ENCODE assay signal across 16 cellular contexts in genomic region chr3:55735976-55736375, GRCh38.
"Had no signal": no experiment of that assay in that cellular context is flagged by ENCODE, and none has a peak within 500 bp of the region (broad histone marks: within the 10 kb centered on the region; RNA-seq: fewer than 3 reads in every experiment).

No MANE protein-coding gene starts in this region.

- H3K9me3 Mint-ChIP-seq: activated B cell treated with CpG ODN at 0.5 μM for 24 hours; activated CD4-positive, alpha-beta T cell treated with anti-CD3 and anti-CD28 coated beads, Interleukin-2, amount 10 ng/mL, durations not matched to agents 24 days and 14 days had no signal

- H3K4me3 Mint-ChIP-seq: activated B cell treated with CpG ODN at 0.5 μM for 24 hours; activated CD4-positive, alpha-beta T cell treated with anti-CD3 and anti-CD28 coated beads, Interleukin-2, amount 10 ng/mL, durations not matched to agents 24 days and 14 days; activated naive CD8-positive, alpha-beta T cell treated with anti-CD3 and anti-CD28 coated beads, Interleukin-2, amount 50 U/mL, for 24 hours; memory B cell; nephron had no signal

- H3K4me1 Mint-ChIP-seq: activated B cell treated with CpG ODN at 0.5 μM for 24 hours; activated CD4-positive, alpha-beta T cell treated with anti-CD3 and anti-CD28 coated beads, Interleukin-2, amount 10 ng/mL, durations not matched to agents 24 days and 14 days; activated naive CD8-positive, alpha-beta T cell treated with anti-CD3 and anti-CD28 coated beads, Interleukin-2, amount 50 U/mL, for 24 hours; memory B cell had no signal

- H3K4me3 ChIP-seq: colonic mucosa, gastroesophageal sphincter, hepatocyte, left ventricle myocardium inferior, skin epidermis, tibial artery had no signal

- DNase-seq: activated B cell treated with CpG ODN at 0.5 μM for 24 hours; activated CD4-positive, alpha-beta T cell treated with anti-CD3 and anti-CD28 coated beads, Interleukin-2, amount 10 ng/mL, durations not matched to agents 24 days and 14 days; activated naive CD4-positive, alpha-beta T cell treated with Interleukin-2 at 50 U/mL for 16 hours; activated naive CD8-positive, alpha-beta T cell treated with anti-CD3 and anti-CD28 coated beads, Interleukin-2, amount 50 U/mL, for 24 hours; caudate nucleus; colonic mucosa; effector CD4-positive, alpha-beta T cell; kidney; left ventricle myocardium inferior; T-helper 1 cell; tibial artery had no signal

- H3K27ac Mint-ChIP-seq: activated B cell treated with CpG ODN at 0.5 μM for 24 hours; activated CD4-positive, alpha-beta T cell treated with anti-CD3 and anti-CD28 coated beads, Interleukin-2, amount 10 ng/mL, durations not matched to agents 24 days and 14 days; activated naive CD8-positive, alpha-beta T cell treated with anti-CD3 and anti-CD28 coated beads, Interleukin-2, amount 50 U/mL, for 24 hours; memory B cell; nephron had no signal

- H3K36me3 Mint-ChIP-seq: memory B cell had no signal

- H3K27me3 Mint-ChIP-seq: activated B cell treated with CpG ODN at 0.5 μM for 24 hours; activated CD4-positive, alpha-beta T cell treated with anti-CD3 and anti-CD28 coated beads, Interleukin-2, amount 10 ng/mL, durations not matched to agents 24 days and 14 days; memory B cell had no signal

- ATAC-seq: activated naive CD8-positive, alpha-beta T cell treated with anti-CD3 and anti-CD28 coated beads, Interleukin-2, amount 50 U/mL, for 24 hours; gastroesophageal sphincter had no signal
